In the genomic region with DNA sequence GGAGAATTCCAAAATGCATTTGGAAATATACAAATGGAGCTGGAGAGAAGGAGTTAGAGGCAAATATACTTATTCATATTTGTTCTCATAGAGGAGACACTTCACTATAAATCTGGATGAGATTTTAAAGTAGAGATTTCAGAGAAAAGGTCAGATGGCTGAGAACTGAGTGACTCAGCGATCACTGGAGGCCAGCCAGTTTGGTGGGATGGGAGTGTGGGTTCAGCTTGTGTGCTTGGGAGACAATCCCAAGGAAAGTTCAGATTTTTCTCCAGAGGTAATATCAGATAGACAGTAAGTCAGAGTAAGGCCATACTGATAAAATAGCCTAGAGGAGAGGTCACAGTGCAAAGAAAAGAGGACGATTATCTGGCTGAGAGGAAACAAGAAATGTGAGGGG, we compare ENCODE assay signal across 12 cellular contexts.
DNase-seq lines count a peak whose midpoint lies in the region; ATAC-seq, FAIRE-seq and TF ChIP-seq lines count a peak whose summit lies in the region.
"Had no signal": no experiment of that assay in that cellular context is flagged by ENCODE, and none has a peak within 500 bp of the region (broad histone marks: within the 10 kb centered on the region; RNA-seq: fewer than 3 reads in every experiment).

No MANE protein-coding gene starts in this region.

- in situ Hi-C loops in gastrocnemius medialis (cut with MboI; ENCODE audit: low sequenced_read_pairs in 4 of 4): no loop called here

- intact Hi-C loops in Right ventricle myocardium superior (cut with DNase I) (no loop called here), gastrocnemius medialis (cut with DNase I; ENCODE audit: low total_unique reads) (no loop called here)

- peaks cover 27% of the 10 kb centered on the region for H3K36me3 ChIP-seq in adipocyte (ENCODE audit: control insufficient read depth, insufficient read depth, low read length, severe bottlenecking)
- no peaks in the 10 kb centered on the region for H3K36me3 ChIP-seq in gastrocnemius medialis
- no peaks in the 10 kb centered on the region for H3K36me3 ChIP-seq in gastroesophageal sphincter
- H3K36me3 ChIP-seq: neutrophil had no signal

- no peaks in the 10 kb centered on the region for H3K27me3 ChIP-seq in adipocyte (replicated peaks; ENCODE audit: control insufficient read depth, insufficient read depth, low read length)
- no peaks in the 10 kb centered on the region for H3K27me3 ChIP-seq in gastrocnemius medialis
- no peaks in the 10 kb centered on the region for H3K27me3 ChIP-seq in gastroesophageal sphincter
- H3K27me3 ChIP-seq: neutrophil had no signal

- H3K4me1 Mint-ChIP-seq in naive thymus-derived CD8-positive, alpha-beta T cell: peaks cover 8 to 23% (median 15%) of the 10 kb centered on the region in 4 donors

- no peaks in the 10 kb centered on the region for H3K9me3 ChIP-seq in adipocyte (ENCODE audit: control insufficient read depth, low read length)
- H3K9me3 ChIP-seq in gastrocnemius medialis: no peaks in the 10 kb centered on the region
- no peaks in the 10 kb centered on the region for H3K9me3 ChIP-seq in gastroesophageal sphincter
- H3K9me3 ChIP-seq: neutrophil had no signal

- H3K9me3 Mint-ChIP-seq in naive thymus-derived CD8-positive, alpha-beta T cell: peaks cover 0 to 7% (median 2%) of the 10 kb centered on the region in 9 donors
- H3K9me3 Mint-ChIP-seq: activated naive CD8-positive, alpha-beta T cell treated with anti-CD3 and anti-CD28 coated beads, Interleukin-2, amount 50 U/mL, for 24 hours had no signal

- POLR2A ChIA-PET in naive thymus-derived CD8-positive, alpha-beta T cell (lab: Charles Lee): no interaction called here

- 29 to 41% methylated on average over 2 of the region's 2 CpGs for WGBS in gastroesophageal sphincter (ENCODE audit: low coverage in 1 of 2), 2 donors

- no peaks in the 10 kb centered on the region for H3K27me3 Mint-ChIP-seq in naive thymus-derived CD8-positive, alpha-beta T cell
- H3K27me3 Mint-ChIP-seq: activated naive CD8-positive, alpha-beta T cell treated with anti-CD3 and anti-CD28 coated beads, Interleukin-2, amount 50 U/mL, for 24 hours had no signal

- TF ChIP-seq CTCF in gastrocnemius medialis (IDR thresholded peaks at IDR 0.05 in 4 of 5, conservative IDR thresholded peaks at IDR 0.05 in 1 of 5) (no peak), gastroesophageal sphincter (IDR thresholded peaks at IDR 0.05) (no peak)

- H3K4me1 ChIP-seq in adipocyte (ENCODE audit: control insufficient read depth, insufficient read depth, low read length) (peaks cover 36% of the 10 kb centered on the region), gastrocnemius medialis (peaks cover 35 to 46% of the 10 kb centered on the region in 2 donors), gastroesophageal sphincter (peaks cover 0 to 17% (median 4%) of the 10 kb centered on the region in 3 donors)

- DNase-seq in GM12892 (ENCODE audit: insufficient read length) (no peak), adipocyte (ENCODE audit: low read depth) (peak; percentile 76), Right ventricle myocardium superior (peak; percentile 77), gastrocnemius medialis (no peak), NCI-H345 (lab: John Stamatoyannopoulos, UW) (no peak), DMS 273 treated with DMSO at 0.1 percent for 48 hours (lab: John Stamatoyannopoulos, UW) (no peak)
- no peak for DNase-seq in naive thymus-derived CD8-positive, alpha-beta T cell
- DNase-seq: activated CD4-positive, alpha-beta T cell treated with anti-CD3 and anti-CD28 coated beads for 48 hours; activated naive CD8-positive, alpha-beta T cell treated with anti-CD3 and anti-CD28 coated beads, Interleukin-2, amount 50 U/mL, for 24 hours; NCI-H2081 treated with DMSO at 0.1 percent for 48 hours had no signal

- peak; percentile 66 for FAIRE-seq in GM12892 (lab: Jason Lieb, UNC)

- H3K9ac ChIP-seq in adipocyte (ENCODE audit: low read length): peak overlapping the region; percentile 26

- TF ChIP-seq POLR2A in GM12892 (IDR thresholded peaks at IDR 0.05; ENCODE audit: low read depth, low read length): no peak
- no peak for TF ChIP-seq POLR2A in gastrocnemius medialis (IDR thresholded peaks at IDR 0.05)
- TF ChIP-seq POLR2A in gastroesophageal sphincter (IDR thresholded peaks at IDR 0.05): no peak

- peaks cover 0 to 41% (median 28%) of the 10 kb centered on the region in 3 donors for H3K36me3 Mint-ChIP-seq in naive thymus-derived CD8-positive, alpha-beta T cell

- H3K27ac Mint-ChIP-seq in naive thymus-derived CD8-positive, alpha-beta T cell: no peak overlapping the region
- H3K27ac Mint-ChIP-seq: activated naive CD8-positive, alpha-beta T cell treated with anti-CD3 and anti-CD28 coated beads, Interleukin-2, amount 50 U/mL, for 24 hours had no signal

- TF ChIP-seq EP300 in gastroesophageal sphincter (IDR thresholded peaks at IDR 0.05): no peak

- H3K4me3 ChIP-seq in adipocyte (ENCODE audit: low read length) (peak overlapping the region; percentile 52), gastrocnemius medialis (no peak overlapping the region), gastroesophageal sphincter (no peak overlapping the region)

- peak; percentile 78 for ATAC-seq in Right ventricle myocardium superior (ENCODE audit: poor library complexity)
- ATAC-seq in gastrocnemius medialis: peak in 1 of 2 donors; percentile 58
- ATAC-seq in naive thymus-derived CD8-positive, alpha-beta T cell: no peak
- ATAC-seq in gastroesophageal sphincter: no peak
- ATAC-seq: activated naive CD8-positive, alpha-beta T cell treated with anti-CD3 and anti-CD28 coated beads, Interleukin-2, amount 50 U/mL, for 24 hours had no signal

- peak overlapping the region; percentile 2 to 58 (median 19) for H3K27ac ChIP-seq in gastrocnemius medialis
- peak overlapping the region in 1 of 4 donors; percentile 0 for H3K27ac ChIP-seq in gastroesophageal sphincter
- H3K27ac ChIP-seq: neutrophil had no signal

- no peak overlapping the region for H3K4me3 Mint-ChIP-seq in naive thymus-derived CD8-positive, alpha-beta T cell
- H3K4me3 Mint-ChIP-seq: activated naive CD8-positive, alpha-beta T cell treated with anti-CD3 and anti-CD28 coated beads, Interleukin-2, amount 50 U/mL, for 24 hours had no signal

Comparison
In these comparisons a context has a peak if more than half of its experiments do, and no peak if none do; other contexts are left out.
1. DNase-seq: peak in adipocyte (single experiment) and Right ventricle myocardium superior (single experiment); none in GM12892 (single experiment), gastrocnemius medialis (0 of 2), naive thymus-derived CD8-positive, alpha-beta T cell (0 of 10), NCI-H345 (single experiment) and DMS 273 treated with DMSO at 0.1 percent for 48 hours (single experiment).